In the genomic region with DNA sequence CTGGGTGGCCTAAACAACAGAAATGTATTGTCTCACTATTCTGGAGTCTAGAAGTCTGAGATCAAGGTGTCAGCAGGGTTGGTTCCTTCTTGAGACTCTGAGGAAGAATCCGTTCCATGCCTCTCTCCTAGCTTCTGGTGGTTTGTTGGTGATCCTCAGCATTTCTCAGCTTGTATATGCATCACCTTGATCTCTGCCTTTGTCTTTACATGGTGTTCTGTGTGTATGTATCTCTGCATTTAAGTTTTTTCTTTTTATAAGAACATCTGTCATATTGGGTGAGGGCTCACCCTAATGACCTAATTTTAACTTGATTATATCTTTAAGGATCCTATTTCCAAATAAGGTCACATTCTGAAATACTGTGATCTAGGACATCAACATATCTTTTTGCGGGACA, we compare ENCODE assay signal across 25 cellular contexts. TPM values are rescaled to one million over a fixed set of nuclear protein-coding genes. Genes with fewer than 3 reads are reported as not detected.
"Had no signal": no experiment of that assay in that cellular context is flagged by ENCODE, and none has a peak within 500 bp of the region (broad histone marks: within the 10 kb centered on the region; RNA-seq: fewer than 3 reads in every experiment).

No MANE protein-coding gene starts in this region.

- ATAC-seq: activated CD8-positive, alpha-beta T cell treated with anti-CD3 and anti-CD28 coated beads for 36 hours; WTC11 had no signal

- H3K4me1 Mint-ChIP-seq: IgD-negative memory B cell, WTC11 had no signal

- H3K27me3 Mint-ChIP-seq: activated CD4-positive, alpha-beta T cell treated with anti-CD3 and anti-CD28 coated beads, Interleukin-2, amount 10 ng/mL, durations not matched to agents 24 days and 14 days; activated CD8-positive, alpha-beta T cell treated with anti-CD3 and anti-CD28 coated beads for 36 hours; activated naive CD4-positive, alpha-beta T cell treated with anti-CD3 and anti-CD28 coated beads, Interleukin-2, amount 50 U/mL, for 24 hours had no signal

- H3K36me3 Mint-ChIP-seq: IgD-negative memory B cell, WTC11 had no signal

- H3K4me3 Mint-ChIP-seq: activated CD4-positive, alpha-beta T cell treated with anti-CD3 and anti-CD28 coated beads, Interleukin-2, amount 10 ng/mL, durations not matched to agents 24 days and 14 days; activated CD8-positive, alpha-beta T cell treated with anti-CD3 and anti-CD28 coated beads for 36 hours; activated naive CD4-positive, alpha-beta T cell treated with anti-CD3 and anti-CD28 coated beads, Interleukin-2, amount 50 U/mL, for 24 hours; IgD-negative memory B cell; WTC11 had no signal

- H3K9me3 Mint-ChIP-seq: activated CD8-positive, alpha-beta T cell treated with anti-CD3 and anti-CD28 coated beads for 36 hours; activated naive CD4-positive, alpha-beta T cell treated with anti-CD3 and anti-CD28 coated beads, Interleukin-2, amount 50 U/mL, for 24 hours; IgD-negative memory B cell; WTC11 had no signal

- DNase-seq: activated CD4-positive, alpha-beta T cell treated with anti-CD3 and anti-CD28 coated beads, Interleukin-2, amount 10 ng/mL, durations not matched to agents 24 days and 14 days; activated CD4-positive, CD25-positive, alpha-beta regulatory T cell treated with anti-CD3 and anti-CD28 coated beads, Interleukin-2, amount 50 U/mL, for 72 hours; activated CD8-positive, alpha-beta memory T cell treated with anti-CD3 and anti-CD28 coated beads, Interleukin-2, amount 50 U/mL, for 4 hours; activated CD8-positive, alpha-beta T cell treated with anti-CD3 and anti-CD28 coated beads for 36 hours; activated effector memory CD4-positive, alpha-beta T cell treated with Interleukin-2 at 50 U/mL for 16 hours; aorta; caudate nucleus; cortex of kidney; KG1; NCI-H1092; NCI-H1417; NCI-H1930; NCI-H2171; NCI-H226; NCI-H510A; NCI-H526 treated with DMSO at 0.1 percent for 48 hours; NCI-H82; SIG-M5 had no signal

- H3K27ac Mint-ChIP-seq: activated CD8-positive, alpha-beta T cell treated with anti-CD3 and anti-CD28 coated beads for 36 hours; activated naive CD4-positive, alpha-beta T cell treated with anti-CD3 and anti-CD28 coated beads, Interleukin-2, amount 50 U/mL, for 24 hours; IgD-negative memory B cell; WTC11 had no signal

RNA-seq across cellular contexts. Expression of gene CD40LG, which starts 50.6 kb away (rescaled TPM):
- total RNA-seq: cerebellum, MCF 10A, OCI-LY7, RPMI7951, WTC11 had no signal
